8 cellular contexts compared by ENCODE assay signal in genomic region chr7:64794171-64794844, GRCh38. TPM values are rescaled to one million over a fixed set of nuclear protein-coding genes. Genes with fewer than 3 reads are reported as not detected.
DNase-seq lines count a peak whose midpoint lies in the region; ATAC-seq and TF ChIP-seq lines count a peak whose summit lies in the region.

Gene ZNF138, plus strand, starts transcription at chr7:64794428. Its CDS starts 141 bp downstream, at chr7:64794569.

- no peaks in the 10 kb centered on the region for H3K36me3 ChIP-seq in thoracic aorta

- POLR2A ChIA-PET in activated naive CD8-positive, alpha-beta T cell treated with anti-CD3 and anti-CD28 coated beads, Interleukin-2, amount 10 ng/mL, durations not matched to agents 7 days and 5 days (lab: Charles Lee): interaction anchor here (0.8 to 2.2 kb wide), 10 partner anchors 10 to 580 kb away, joined by 3 to 25 read pairs (median 8); partner anchors contain the start of genes ERV3-1, ZNF107, ZNF273 and ZNF680

- intact Hi-C loops in Right ventricle myocardium inferior (cut with DNase I): no loop called here

- peak within 1 kb of the TSS; percentile 99 for H3K27ac Mint-ChIP-seq in activated naive CD8-positive, alpha-beta T cell treated with anti-CD3 and anti-CD28 coated beads, Interleukin-2, amount 10 ng/mL, durations not matched to agents 7 days and 5 days
- peak within 1 kb of the TSS; percentile 100 for H3K27ac Mint-ChIP-seq in osteocyte (ENCODE audit: unreplicated experiment)

- peaks cover 28% of the 10 kb centered on the region for H3K36me3 Mint-ChIP-seq in activated naive CD8-positive, alpha-beta T cell treated with anti-CD3 and anti-CD28 coated beads, Interleukin-2, amount 10 ng/mL, durations not matched to agents 7 days and 5 days
- peaks cover 7% of the 10 kb centered on the region for H3K36me3 Mint-ChIP-seq in osteocyte (ENCODE audit: unreplicated experiment)

- DNase-seq in GM12864 (ENCODE audit: low read depth) (peak; percentile 89), NCI-H1105 treated with DMSO at 0.1 percent for 48 hours (lab: John Stamatoyannopoulos, UW) (peak; percentile 96), SKM-1 treated with dmso at 0.1 percent for 144 hours (lab: John Stamatoyannopoulos, UW; ENCODE audit: unreplicated experiment) (peak; percentile 95), Right ventricle myocardium inferior (ENCODE audit: missing footprints) (peak; percentile 97), osteocyte (ENCODE audit: extremely low spot score, unreplicated experiment) (peak; percentile 97), thoracic aorta (ENCODE audit: low spot score) (peak; percentile 86)
- DNase-seq in activated naive CD8-positive, alpha-beta T cell treated with anti-CD3 and anti-CD28 coated beads, Interleukin-2, amount 10 ng/mL, durations not matched to agents 7 days and 5 days: peak; percentile 88

- TF ChIP-seq CTCF in GM12864 (IDR thresholded peaks at IDR 0.05; ENCODE audit: low read depth, low read length, missing control alignments): no peak
- TF ChIP-seq CTCF in osteocyte (IDR thresholded peaks at IDR 0.05): no peak
- peak; percentile 13 for TF ChIP-seq CTCF in thoracic aorta (IDR thresholded peaks at IDR 0.05)

- H3K4me1 ChIP-seq in thoracic aorta (ENCODE audit: control insufficient read depth in 1 of 2, low read depth in 2 of 2): peaks cover 8 to 22% of the 10 kb centered on the region in 2 donors

- H3K4me3 ChIP-seq in GM12864 (ENCODE audit: low read depth, low read length) (peak within 1 kb of the TSS; percentile 67), thoracic aorta (peak within 1 kb of the TSS; percentile 99)

- H3K9me3 ChIP-seq in thoracic aorta: no peaks in the 10 kb centered on the region

- no peaks in the 10 kb centered on the region for H3K27me3 ChIP-seq in thoracic aorta (replicated peaks; ENCODE audit: insufficient read depth)

- ATAC-seq in HG02678 (IDR thresholded peaks at IDR 0.05; ENCODE audit: unreplicated experiment) (peak; percentile 100), Right ventricle myocardium inferior (peak; percentile 100), thoracic aorta (ENCODE audit: insufficient number of reproducible peaks, low FRiP score, low read depth) (peak; percentile 98)
- peak; percentile 99 for ATAC-seq in activated naive CD8-positive, alpha-beta T cell treated with anti-CD3 and anti-CD28 coated beads, Interleukin-2, amount 10 ng/mL, durations not matched to agents 7 days and 5 days (ENCODE audit: low read depth)

- H3K9me3 Mint-ChIP-seq in activated naive CD8-positive, alpha-beta T cell treated with anti-CD3 and anti-CD28 coated beads, Interleukin-2, amount 10 ng/mL, durations not matched to agents 7 days and 5 days: peaks cover 3% of the 10 kb centered on the region
- no peaks in the 10 kb centered on the region for H3K9me3 Mint-ChIP-seq in osteocyte (ENCODE audit: unreplicated experiment)

- H3K27me3 Mint-ChIP-seq in activated naive CD8-positive, alpha-beta T cell treated with anti-CD3 and anti-CD28 coated beads, Interleukin-2, amount 10 ng/mL, durations not matched to agents 7 days and 5 days: no peaks in the 10 kb centered on the region
- H3K27me3 Mint-ChIP-seq in osteocyte (ENCODE audit: unreplicated experiment): peaks cover 3% of the 10 kb centered on the region

- peak within 1 kb of the TSS; percentile 77 to 80 for H3K27ac ChIP-seq in thoracic aorta

- peak within 1 kb of the TSS; percentile 99 for H3K4me3 Mint-ChIP-seq in activated naive CD8-positive, alpha-beta T cell treated with anti-CD3 and anti-CD28 coated beads, Interleukin-2, amount 10 ng/mL, durations not matched to agents 7 days and 5 days
- H3K4me3 Mint-ChIP-seq in osteocyte (ENCODE audit: unreplicated experiment): peak within 1 kb of the TSS; percentile 99

- H3K4me1 Mint-ChIP-seq in activated naive CD8-positive, alpha-beta T cell treated with anti-CD3 and anti-CD28 coated beads, Interleukin-2, amount 10 ng/mL, durations not matched to agents 7 days and 5 days: peaks cover 12% of the 10 kb centered on the region
- peaks cover 19% of the 10 kb centered on the region for H3K4me1 Mint-ChIP-seq in osteocyte (ENCODE audit: unreplicated experiment)

RNA-seq across cellular contexts. Expression of gene ZNF138, which starts in this region (rescaled TPM):
- total RNA-seq in activated naive CD8-positive, alpha-beta T cell treated with anti-CD3 and anti-CD28 coated beads, Interleukin-2, amount 10 ng/mL, durations not matched to agents 7 days and 5 days: 10 to 100 TPM; 12.5 to 14.0 TPM
- total RNA-seq in Right ventricle myocardium inferior: 4.6 TPM
- total RNA-seq in osteocyte: 2.7 and 4.0 TPM in 2 replicates
- total RNA-seq in thoracic aorta: 10 to 100 TPM in 1 of 2 donors, 1 to 10 TPM in 1; 7.7 to 11.0 TPM

Comparison
In these comparisons a context has a peak if more than half of its experiments do, and no peak if none do; other contexts are left out.
1. Peak in every context shown above with its lines: DNase-seq, ATAC-seq, H3K4me3 ChIP-seq and H3K27ac ChIP-seq.